ENCODE assay signal across 19 cellular contexts in genomic region chr7:134447383-134447782, GRCh38.
"Had no signal": no experiment of that assay in that cellular context is flagged by ENCODE, and none has a peak within 500 bp of the region (broad histone marks: within the 10 kb centered on the region; RNA-seq: fewer than 3 reads in every experiment).

No MANE protein-coding gene starts in this region.

- H3K27me3 ChIP-seq: foreskin keratinocyte, hepatocyte, tibial artery had no signal

- H3K27ac Mint-ChIP-seq: activated CD4-positive, alpha-beta T cell treated with anti-CD3 and anti-CD28 coated beads for 36 hours; activated naive CD4-positive, alpha-beta T cell treated with anti-CD3 and anti-CD28 coated beads for 36 hours; activated T-helper 2 cell treated with anti-CD3 and anti-CD28 coated beads, Interferon-gamma antibody, Interleukin-2, Interleukin-4, amounts not matched to agents 10 μg/mL and 5 μg/mL and 100 μg/mL, durations not matched to agents 14 hours and 24 hours and 36 hours; progenitor cell of endocrine pancreas had no signal

- H3K4me2 ChIP-seq: hepatocyte had no signal

- H3K79me2 ChIP-seq: hepatocyte had no signal

- H3K4me3 ChIP-seq: hepatocyte, mucosa of descending colon, tibial artery had no signal

- H3K4me1 Mint-ChIP-seq: activated CD4-positive, alpha-beta T cell treated with anti-CD3 and anti-CD28 coated beads for 36 hours had no signal

- H3K9me3 ChIP-seq: mucosa of descending colon, tibial artery had no signal

- DNase-seq: activated CD4-positive, alpha-beta T cell treated with anti-CD3 and anti-CD28 coated beads for 36 hours; activated CD4-positive, alpha-beta T cell treated with anti-CD3 and anti-CD28 coated beads, Interleukin-2, amount 50 U/mL, for 48 hours; activated naive CD4-positive, alpha-beta T cell treated with anti-CD3 and anti-CD28 coated beads for 36 hours; aorta; dermis blood vessel endothelial cell; effector memory CD4-positive, alpha-beta T cell; foreskin keratinocyte; mesenchymal stem cell; mucosa of descending colon; naive B cell; stimulated activated CD4-positive, alpha-beta T cell treated with anti-CD3 and anti-CD28 coated beads, Interleukin-12 subunit alpha, Interleukin-12 subunit beta, amount 100 ng/mL, for 4 hours; stimulated activated CD4-positive, alpha-beta T cell treated with anti-CD3 and anti-CD28 coated beads, Interleukin-1b, Interleukin-23, amount 100 ng/mL, for 48 hours; stimulated activated CD8-positive, alpha-beta memory T cell treated with anti-CD3 and anti-CD28 coated beads, Interleukin-4, amount 100 ng/mL, for 48 hours; stimulated activated naive CD4-positive, alpha-beta T cell; tibial artery had no signal

- H3K4me3 Mint-ChIP-seq: activated CD4-positive, alpha-beta T cell treated with anti-CD3 and anti-CD28 coated beads for 36 hours; activated naive CD4-positive, alpha-beta T cell treated with anti-CD3 and anti-CD28 coated beads for 36 hours; naive B cell; neural crest cell had no signal

- H3K27ac ChIP-seq: hepatocyte, tibial artery had no signal

- H3K9me3 Mint-ChIP-seq: activated naive CD4-positive, alpha-beta T cell treated with anti-CD3 and anti-CD28 coated beads for 36 hours; activated T-helper 2 cell treated with anti-CD3 and anti-CD28 coated beads, Interferon-gamma antibody, Interleukin-2, Interleukin-4, amounts not matched to agents 10 μg/mL and 5 μg/mL and 100 μg/mL, durations not matched to agents 14 hours and 24 hours and 36 hours; naive B cell; neural crest cell had no signal

- H3K27me3 Mint-ChIP-seq: activated CD4-positive, alpha-beta T cell treated with anti-CD3 and anti-CD28 coated beads for 36 hours; naive B cell; progenitor cell of endocrine pancreas had no signal

- ATAC-seq: activated CD4-positive, alpha-beta T cell treated with anti-CD3 and anti-CD28 coated beads for 36 hours; foreskin keratinocyte; mucosa of descending colon had no signal

- H3K4me1 ChIP-seq: tibial artery had no signal

- H2AFZ ChIP-seq: hepatocyte had no signal
